Comparison of ENCODE assay signal across 1 cellular context in genomic region chr6:81636930-81637568, GRCh38.
TF ChIP-seq lines count a peak whose summit lies in the region.

No MANE protein-coding gene starts in this region.

TF ChIP-seq in GM23338, 12 proteins besides CTCF, POLR2A, EP300 and RAD21 (continued from another document):
- TF ChIP-seq, protein P1, sequence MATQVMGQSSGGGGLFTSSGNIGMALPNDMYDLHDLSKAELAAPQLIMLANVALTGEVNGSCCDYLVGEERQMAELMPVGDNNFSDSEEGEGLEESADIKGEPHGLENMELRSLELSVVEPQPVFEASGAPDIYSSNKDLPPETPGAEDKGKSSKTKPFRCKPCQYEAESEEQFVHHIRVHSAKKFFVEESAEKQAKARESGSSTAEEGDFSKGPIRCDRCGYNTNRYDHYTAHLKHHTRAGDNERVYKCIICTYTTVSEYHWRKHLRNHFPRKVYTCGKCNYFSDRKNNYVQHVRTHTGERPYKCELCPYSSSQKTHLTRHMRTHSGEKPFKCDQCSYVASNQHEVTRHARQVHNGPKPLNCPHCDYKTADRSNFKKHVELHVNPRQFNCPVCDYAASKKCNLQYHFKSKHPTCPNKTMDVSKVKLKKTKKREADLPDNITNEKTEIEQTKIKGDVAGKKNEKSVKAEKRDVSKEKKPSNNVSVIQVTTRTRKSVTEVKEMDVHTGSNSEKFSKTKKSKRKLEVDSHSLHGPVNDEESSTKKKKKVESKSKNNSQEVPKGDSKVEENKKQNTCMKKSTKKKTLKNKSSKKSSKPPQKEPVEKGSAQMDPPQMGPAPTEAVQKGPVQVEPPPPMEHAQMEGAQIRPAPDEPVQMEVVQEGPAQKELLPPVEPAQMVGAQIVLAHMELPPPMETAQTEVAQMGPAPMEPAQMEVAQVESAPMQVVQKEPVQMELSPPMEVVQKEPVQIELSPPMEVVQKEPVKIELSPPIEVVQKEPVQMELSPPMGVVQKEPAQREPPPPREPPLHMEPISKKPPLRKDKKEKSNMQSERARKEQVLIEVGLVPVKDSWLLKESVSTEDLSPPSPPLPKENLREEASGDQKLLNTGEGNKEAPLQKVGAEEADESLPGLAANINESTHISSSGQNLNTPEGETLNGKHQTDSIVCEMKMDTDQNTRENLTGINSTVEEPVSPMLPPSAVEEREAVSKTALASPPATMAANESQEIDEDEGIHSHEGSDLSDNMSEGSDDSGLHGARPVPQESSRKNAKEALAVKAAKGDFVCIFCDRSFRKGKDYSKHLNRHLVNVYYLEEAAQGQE (IDR thresholded peaks at IDR 0.05; ENCODE audit: unreplicated experiment), result no peak
- TF ChIP-seq NANOG (IDR thresholded peaks at IDR 0.05; ENCODE audit: borderline replicate concordance) (no peak), ZNF462 (CRISPR knock-in tag; IDR thresholded peaks at IDR 0.05) (no peak)
